In the genomic region with DNA sequence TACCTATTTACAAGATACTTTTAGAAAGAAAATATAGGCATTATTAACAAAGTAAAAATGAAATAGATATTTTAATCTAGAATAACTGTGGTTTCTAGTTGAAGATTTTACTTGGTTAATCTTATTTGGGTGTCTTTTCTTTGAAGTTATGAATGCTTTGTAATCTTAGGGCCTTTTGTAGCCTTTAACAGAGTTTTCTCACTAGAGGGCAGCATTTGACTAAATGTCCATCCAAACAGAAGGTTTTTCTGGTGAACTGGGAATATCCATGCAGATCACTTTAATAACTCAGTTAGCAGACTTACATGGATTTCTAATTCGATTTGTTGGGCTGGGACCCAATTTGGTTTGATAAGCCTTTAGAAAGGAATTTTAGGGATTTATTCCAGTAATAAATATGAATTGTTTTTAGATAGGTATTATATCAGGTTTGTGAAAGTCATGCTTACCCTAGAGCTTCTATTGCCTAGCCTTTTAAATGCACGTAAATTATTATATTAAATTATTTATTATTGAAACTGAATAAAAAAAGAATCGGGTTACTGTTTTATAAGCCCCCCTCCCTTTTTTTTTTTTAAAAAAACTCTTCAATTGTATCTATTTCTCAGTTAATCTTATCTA, we compare ENCODE assay signal across 2 cellular contexts.
A peak's percentile ranks its signal among the peaks of the same experiment; 100 is the strongest.
TF ChIP-seq lines count a peak whose summit lies in the region.

No MANE protein-coding gene starts in this region.

TF ChIP-seq in GM12878, 131 proteins besides CTCF, POLR2A, EP300 and RAD21:
- peak; percentile 47; the same call in 1 of the 2 replicates for TF ChIP-seq IRF4 (IDR thresholded peaks at IDR 0.05; ENCODE audit: low read depth, low read length)
- TF ChIP-seq E2F8 (IDR thresholded peaks at IDR 0.05; ENCODE audit: low read depth, partially characterized antibody) = no peak
- no peak for TF ChIP-seq NKRF (conservative IDR thresholded peaks at IDR 0.05)
- TF ChIP-seq SMC3 (IDR thresholded peaks at IDR 0.05; ENCODE audit: borderline replicate concordance, low read length) = peak; percentile 70; the same call in 1 of the 2 replicates
- no peak for TF ChIP-seq RB1 (IDR thresholded peaks at IDR 0.05; ENCODE audit: borderline replicate concordance)
- TF ChIP-seq YY1 (IDR thresholded peaks at IDR 0.05; ENCODE audit: low read depth, low read length) = 0 out of 2 replicates have a peak, but pooled peaks have one; percentile 8
- no peak for TF ChIP-seq CUX1 (IDR thresholded peaks at IDR 0.05; ENCODE audit: insufficient replicate concordance, low read depth, low read length)
- no peak for TF ChIP-seq POLR2AphosphoS5 (IDR thresholded peaks at IDR 0.05; ENCODE audit: low read length)

TF ChIP-seq in HepG2, 621 proteins besides CTCF, POLR2A, EP300 and RAD21:
- TF ChIP-seq MIER3 (CRISPR knock-in tag; IDR thresholded peaks at IDR 0.05; ENCODE audit: borderline replicate concordance) (no peak), SMC3 (IDR thresholded peaks at IDR 0.05; ENCODE audit: low read length) (peak; percentile 57), STAG1 (CRISPR knock-in tag; IDR thresholded peaks at IDR 0.05) (peak; percentile 72), ZNF547 (CRISPR knock-in tag; IDR thresholded peaks at IDR 0.05) (no peak), NKX3-1 (CRISPR knock-in tag; IDR thresholded peaks at IDR 0.05) (no peak)
- TF ChIP-seq, protein P1, sequence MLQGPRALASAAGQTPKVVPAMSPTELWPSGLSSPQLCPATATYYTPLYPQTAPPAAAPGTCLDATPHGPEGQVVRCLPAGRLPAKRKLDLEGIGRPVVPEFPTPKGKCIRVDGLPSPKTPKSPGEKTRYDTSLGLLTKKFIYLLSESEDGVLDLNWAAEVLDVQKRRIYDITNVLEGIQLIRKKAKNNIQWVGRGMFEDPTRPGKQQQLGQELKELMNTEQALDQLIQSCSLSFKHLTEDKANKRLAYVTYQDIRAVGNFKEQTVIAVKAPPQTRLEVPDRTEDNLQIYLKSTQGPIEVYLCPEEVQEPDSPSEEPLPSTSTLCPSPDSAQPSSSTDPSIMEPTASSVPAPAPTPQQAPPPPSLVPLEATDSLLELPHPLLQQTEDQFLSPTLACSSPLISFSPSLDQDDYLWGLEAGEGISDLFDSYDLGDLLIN (CRISPR knock-in tag; IDR thresholded peaks at IDR 0.05; ENCODE audit: borderline replicate concordance) = no peak
- TF ChIP-seq, protein P2, sequence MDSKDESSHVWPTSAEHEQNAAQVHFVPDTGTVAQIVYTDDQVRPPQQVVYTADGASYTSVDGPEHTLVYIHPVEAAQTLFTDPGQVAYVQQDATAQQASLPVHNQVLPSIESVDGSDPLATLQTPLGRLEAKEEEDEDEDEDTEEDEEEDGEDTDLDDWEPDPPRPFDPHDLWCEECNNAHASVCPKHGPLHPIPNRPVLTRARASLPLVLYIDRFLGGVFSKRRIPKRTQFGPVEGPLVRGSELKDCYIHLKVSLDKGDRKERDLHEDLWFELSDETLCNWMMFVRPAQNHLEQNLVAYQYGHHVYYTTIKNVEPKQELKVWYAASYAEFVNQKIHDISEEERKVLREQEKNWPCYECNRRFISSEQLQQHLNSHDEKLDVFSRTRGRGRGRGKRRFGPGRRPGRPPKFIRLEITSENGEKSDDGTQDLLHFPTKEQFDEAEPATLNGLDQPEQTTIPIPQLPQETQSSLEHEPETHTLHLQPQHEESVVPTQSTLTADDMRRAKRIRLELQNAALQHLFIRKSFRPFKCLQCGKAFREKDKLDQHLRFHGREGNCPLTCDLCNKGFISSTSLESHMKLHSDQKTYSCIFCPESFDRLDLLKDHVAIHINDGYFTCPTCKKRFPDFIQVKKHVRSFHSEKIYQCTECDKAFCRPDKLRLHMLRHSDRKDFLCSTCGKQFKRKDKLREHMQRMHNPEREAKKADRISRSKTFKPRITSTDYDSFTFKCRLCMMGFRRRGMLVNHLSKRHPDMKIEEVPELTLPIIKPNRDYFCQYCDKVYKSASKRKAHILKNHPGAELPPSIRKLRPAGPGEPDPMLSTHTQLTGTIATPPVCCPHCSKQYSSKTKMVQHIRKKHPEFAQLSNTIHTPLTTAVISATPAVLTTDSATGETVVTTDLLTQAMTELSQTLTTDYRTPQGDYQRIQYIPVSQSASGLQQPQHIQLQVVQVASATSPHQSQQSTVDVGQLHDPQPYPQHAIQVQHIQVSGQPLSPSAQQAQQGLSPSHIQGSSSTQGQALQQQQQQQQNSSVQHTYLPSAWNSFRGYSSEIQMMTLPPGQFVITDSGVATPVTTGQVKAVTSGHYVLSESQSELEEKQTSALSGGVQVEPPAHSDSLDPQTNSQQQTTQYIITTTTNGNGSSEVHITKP (CRISPR knock-in tag; IDR thresholded peaks at IDR 0.05; ENCODE audit: low read depth) = no peak
